10 cellular contexts compared by ENCODE assay signal in genomic region chr9:93464395-93464794, GRCh38. TPM values are rescaled to one million over a fixed set of nuclear protein-coding genes. Genes with fewer than 3 reads are reported as not detected.
A peak's percentile ranks its signal among the peaks of the same experiment; 100 is the strongest.
DNase-seq lines count a peak whose midpoint lies in the region; ATAC-seq and TF ChIP-seq lines count a peak whose summit lies in the region.
"Had no signal": no experiment of that assay in that cellular context is flagged by ENCODE, and none has a peak within 500 bp of the region (broad histone marks: within the 10 kb centered on the region; RNA-seq: fewer than 3 reads in every experiment).

No MANE protein-coding gene starts in this region.

- H3K4me3 Mint-ChIP-seq in immature natural killer cell = peak overlapping the region in 4 of 5 donors; percentile 20 to 65 (median 41)

- no TSS peak for BruUV-seq in OCI-LY7 (replicated peaks; lab: Mats Ljungman, UMichigan)

- H3K36me3 ChIP-seq in left ventricle myocardium inferior (no peaks in the 10 kb centered on the region), heart left ventricle (no peaks in the 10 kb centered on the region), OCI-LY7 (ENCODE audit: insufficient read depth, low read length) (peaks cover 19% of the 10 kb centered on the region), upper lobe of right lung (no peaks in the 10 kb centered on the region)

- H3K27me3 ChIP-seq in left ventricle myocardium inferior (ENCODE audit: low read depth) = no peaks in the 10 kb centered on the region
- H3K27me3 ChIP-seq in heart left ventricle = no peaks in the 10 kb centered on the region
- H3K27me3 ChIP-seq in upper lobe of right lung = no peaks in the 10 kb centered on the region

- peak overlapping the region; percentile 53 to 86 (median 82) for H3K27ac Mint-ChIP-seq in immature natural killer cell

- H3K27ac ChIP-seq in left ventricle myocardium inferior (replicated peaks) (peak overlapping the region; percentile 13), heart left ventricle (peak overlapping the region in 4 of 12 donors; percentile 1 to 54 (median 36)), OCI-LY7 (ENCODE audit: low read depth, low read length, poor library complexity, severe bottlenecking) (peak overlapping the region; percentile 77), upper lobe of right lung (peak overlapping the region; percentile 55)

- no peak for TF ChIP-seq POLR2A in heart left ventricle (IDR thresholded peaks at IDR 0.05)

- H3K4me2 ChIP-seq in OCI-LY7 (ENCODE audit: low read length) = peak overlapping the region; percentile 79

- peaks cover 100% of the 10 kb centered on the region for H3K79me2 ChIP-seq in OCI-LY7 (ENCODE audit: insufficient read depth, low read depth, low read length)

- no peak for DNase-seq in left ventricle myocardium inferior
- no peak for DNase-seq in heart left ventricle
- peak; percentile 74 for DNase-seq in OCI-LY7 (ENCODE audit: low spot score)
- DNase-seq in immature natural killer cell = no peak
- DNase-seq in upper lobe of right lung = no peak
- DNase-seq in NCI-H524 (lab: John Stamatoyannopoulos, UW) = no peak
- DNase-seq: NCI-H2081 had no signal

- TF ChIP-seq CTCF in left ventricle myocardium inferior (IDR thresholded peaks at IDR 0.05; ENCODE audit: borderline replicate concordance) (no peak), heart left ventricle (IDR thresholded peaks at IDR 0.05) (no peak), OCI-LY7 (conservative IDR thresholded peaks at IDR 0.05; ENCODE audit: low read length) (no peak), upper lobe of right lung (IDR thresholded peaks at IDR 0.05) (no peak)

- POLR2A ChIA-PET in OCI-LY7 (lab: Charles Lee) = interaction anchor here (0.7 to 2.7 kb wide), 5 partner anchors 8 to 18 kb away, joined by 3 to 34 read pairs (median 5); partner anchors contain the start of gene FAM120AOS

- no peaks in the 10 kb centered on the region for H3K27me3 Mint-ChIP-seq in immature natural killer cell (ENCODE audit: low read depth in 3 of 3)

- 68 to 71% (median 70%) methylated on average over 3 of the region's 3 CpGs for WGBS in heart left ventricle, 4 donors

- intact Hi-C loops in left ventricle myocardium inferior (cut with micrococcal nuclease) = no loop called here
- intact Hi-C loops in heart left ventricle (cut with DNase I) = no loop called here
- intact Hi-C loops in OCI-LY7 (cut with micrococcal nuclease; ENCODE audit: unreplicated experiment) = no loop called here
- intact Hi-C loops in upper lobe of right lung (cut with DNase I) = no loop called here

- no peaks in the 10 kb centered on the region; the same call in 1 of the 2 replicates for H4K20me1 ChIP-seq in OCI-LY7 (ENCODE audit: insufficient read depth, low read length)

- CTCF ChIA-PET in OCI-LY7 (lab: Charles Lee; ENCODE audit: unreplicated experiment) = interaction anchor here (1.1 to 1.3 kb wide), 2 partner anchors 11 to 79 kb away, joined by 3 to 4 read pairs; partner anchors contain the start of gene FAM120AOS

- H3K9me3 ChIP-seq in left ventricle myocardium inferior (replicated peaks) = no peaks in the 10 kb centered on the region
- no peaks in the 10 kb centered on the region for H3K9me3 ChIP-seq in heart left ventricle
- H3K9me3 ChIP-seq in OCI-LY7 (ENCODE audit: low read length) = no peaks in the 10 kb centered on the region
- H3K9me3 ChIP-seq in upper lobe of right lung = no peaks in the 10 kb centered on the region

- H3K4me1 Mint-ChIP-seq in immature natural killer cell = peaks cover 87 to 88% of the 10 kb centered on the region in 2 donors

- H3K4me3 ChIP-seq in left ventricle myocardium inferior = no peak overlapping the region
- no peak overlapping the region for H3K4me3 ChIP-seq in heart left ventricle
- peak overlapping the region; percentile 49 for H3K4me3 ChIP-seq in OCI-LY7 (ENCODE audit: low read depth, low read length, poor library complexity, severe bottlenecking)
- H3K4me3 ChIP-seq in upper lobe of right lung = no peak overlapping the region

- H3K36me3 Mint-ChIP-seq in immature natural killer cell = no peaks in the 10 kb centered on the region

- peak overlapping the region; percentile 16; the same call in 1 of the 2 replicates for H2AFZ ChIP-seq in OCI-LY7 (ENCODE audit: low read length)

- no peak for ATAC-seq in heart left ventricle
- ATAC-seq in upper lobe of right lung = peak; percentile 42
- no peak for ATAC-seq in GM19324 (IDR thresholded peaks at IDR 0.05; ENCODE audit: low FRiP score, unreplicated experiment)
- ATAC-seq in HG02623 (IDR thresholded peaks at IDR 0.05; ENCODE audit: unreplicated experiment) = no peak
- ATAC-seq: esophagus mucosa had no signal

- H3K9me3 Mint-ChIP-seq in immature natural killer cell = no peaks in the 10 kb centered on the region

- H3K4me1 ChIP-seq in left ventricle myocardium inferior (peaks cover 94% of the 10 kb centered on the region), heart left ventricle (peaks cover 13 to 94% (median 61%) of the 10 kb centered on the region in 12 donors), OCI-LY7 (ENCODE audit: insufficient read depth, low read length, poor library complexity, severe bottlenecking) (peaks cover 96% of the 10 kb centered on the region), upper lobe of right lung (peaks cover 71% of the 10 kb centered on the region)

- H3K9me2 ChIP-seq in OCI-LY7 (ENCODE audit: insufficient read depth, low read length) = no peaks in the 10 kb centered on the region

RNA-seq across cellular contexts. Expression of gene FAM120AOS, which starts 11.0 kb away (rescaled TPM):
- 27.3 TPM for total RNA-seq in left ventricle myocardium inferior
- 10 to 100 TPM; 27.2 to 38.8 (median 33.7) TPM for total RNA-seq in heart left ventricle
- 10 to 100 TPM; 22.2 to 30.0 TPM for polyA plus RNA-seq in heart left ventricle
- total RNA-seq in OCI-LY7 (2014; rRNA removed; shearing (Covaris generic)) = 47.1 and 50.2 TPM in 2 replicates
- 55.0 and 55.7 TPM in 2 replicates for total RNA-seq in OCI-LY7 (2022)
- polyA plus RNA-seq in immature natural killer cell = 100 to 1,000 TPM in 1 of 3 donors, 10 to 100 TPM in 2; 52.5 to 109 (median 67.4) TPM
- 46.0 TPM for total RNA-seq in upper lobe of right lung

RNA-seq across cellular contexts. Expression of gene FAM120A, which starts 12.9 kb away (rescaled TPM):
- total RNA-seq in left ventricle myocardium inferior (104 TPM), heart left ventricle (100 to 1,000 TPM in 7 of 9 donors, 10 to 100 TPM in 2; 88.6 to 123 (median 113) TPM), OCI-LY7 (2022) (104 and 115 TPM in 2 replicates), upper lobe of right lung (109 TPM)
- polyA plus RNA-seq in heart left ventricle (100 to 1,000 TPM in 1 of 2 donors, 10 to 100 TPM in 1; 37.9 to 118 TPM), immature natural killer cell (10 to 100 TPM in 1 of 3 donors, 1 to 10 TPM in 2; 6.2 to 16.0 (median 6.9) TPM)
- total RNA-seq in OCI-LY7 (2014; rRNA removed; shearing (Covaris generic)) = 69.8 and 81.9 TPM in 2 replicates
